ENCODE assay signal across 21 cellular contexts in genomic region chr1:26291939-26292338, GRCh38. TPM values are rescaled to one million over a fixed set of nuclear protein-coding genes. Genes with fewer than 3 reads are reported as not detected.
DNase-seq lines count a peak whose midpoint lies in the region; ATAC-seq and TF ChIP-seq lines count a peak whose summit lies in the region.
"Had no signal": no experiment of that assay in that cellular context is flagged by ENCODE, and none has a peak within 500 bp of the region (broad histone marks: within the 10 kb centered on the region; RNA-seq: fewer than 3 reads in every experiment).

No MANE protein-coding gene starts in this region.

- no peaks in the 10 kb centered on the region for H3F3A ChIP-seq in neural progenitor cell (ENCODE audit: low read depth)

- peak overlapping the region; percentile 86 for H3K27ac Mint-ChIP-seq in T-helper 1 cell treated with Interleukin-12 subunit alpha and Interleukin-12 subunit beta and Interleukin-4 antibody, amounts not matched to agents 30 μg/mL and 1 μg/mL, for 36 hours
- H3K27ac Mint-ChIP-seq in activated naive CD8-positive, alpha-beta T cell treated with anti-CD3 and anti-CD28 coated beads for 36 hours, result peak overlapping the region; percentile 97
- peak overlapping the region; percentile 94 for H3K27ac Mint-ChIP-seq in neural progenitor cell

- peaks cover 28% of the 10 kb centered on the region for H3K36me3 Mint-ChIP-seq in T-helper 1 cell treated with Interleukin-12 subunit alpha and Interleukin-12 subunit beta and Interleukin-4 antibody, amounts not matched to agents 30 μg/mL and 1 μg/mL, for 36 hours (ENCODE audit: low read depth)
- peaks cover 24% of the 10 kb centered on the region for H3K36me3 Mint-ChIP-seq in activated naive CD8-positive, alpha-beta T cell treated with anti-CD3 and anti-CD28 coated beads for 36 hours
- peaks cover 9% of the 10 kb centered on the region for H3K36me3 Mint-ChIP-seq in neural progenitor cell

- H4K20me1 ChIP-seq in neural progenitor cell (ENCODE audit: low read depth), result no peaks in the 10 kb centered on the region

- H3K9me3 Mint-ChIP-seq in T-helper 1 cell treated with Interleukin-12 subunit alpha and Interleukin-12 subunit beta and Interleukin-4 antibody, amounts not matched to agents 30 μg/mL and 1 μg/mL, for 36 hours, result no peaks in the 10 kb centered on the region
- H3K9me3 Mint-ChIP-seq in activated naive CD8-positive, alpha-beta T cell treated with anti-CD3 and anti-CD28 coated beads for 36 hours, result no peaks in the 10 kb centered on the region
- H3K9me3 Mint-ChIP-seq in neural progenitor cell, result no peaks in the 10 kb centered on the region

- DNase-seq in T-helper 1 cell, result no peak
- DNase-seq in activated naive CD8-positive, alpha-beta T cell treated with anti-CD3 and anti-CD28 coated beads for 36 hours, result no peak
- DNase-seq in neural progenitor cell (ENCODE audit: low spot score), result no peak
- DNase-seq in NAMALWA (ENCODE audit: low spot score), result no peak
- no peak for DNase-seq in KG1 (lab: John Stamatoyannopoulos, UW)
- DNase-seq: activated CD4-positive, CD25-positive, alpha-beta regulatory T cell treated with anti-CD3 and anti-CD28 coated beads, Interleukin-2, amount 50 U/mL, for 72 hours; dermis blood vessel endothelial cell; glutamatergic neuron; NCI-H1048; NCI-H82; occipital lobe; sigmoid colon; stimulated activated CD4-positive, alpha-beta T cell treated with anti-CD3 and anti-CD28 coated beads, Interleukin-4, amount 100 ng/mL, for 1 hour; stimulated activated CD8-positive, alpha-beta memory T cell treated with anti-CD3 and anti-CD28 coated beads, Interleukin-4, amount 100 ng/mL, for 48 hours; transverse colon had no signal

- H3K27me3 ChIP-seq in neural progenitor cell, result no peaks in the 10 kb centered on the region
- H3K27me3 ChIP-seq: sigmoid colon, transverse colon had no signal

- peaks cover 22% of the 10 kb centered on the region for H3K4me1 ChIP-seq in neural progenitor cell

- H3K4me2 ChIP-seq in neural progenitor cell, result no peak overlapping the region

- H3K36me3 ChIP-seq in KOPT-K1 (ENCODE audit: insufficient read depth, low read length) (no peaks in the 10 kb centered on the region), neural progenitor cell (no peaks in the 10 kb centered on the region)
- H3K36me3 ChIP-seq: sigmoid colon, transverse colon had no signal

- no peak overlapping the region for H3K9ac ChIP-seq in neural progenitor cell

- no peaks in the 10 kb centered on the region for H3K27me3 Mint-ChIP-seq in T-helper 1 cell treated with Interleukin-12 subunit alpha and Interleukin-12 subunit beta and Interleukin-4 antibody, amounts not matched to agents 30 μg/mL and 1 μg/mL, for 36 hours (ENCODE audit: low read depth)
- no peaks in the 10 kb centered on the region for H3K27me3 Mint-ChIP-seq in activated naive CD8-positive, alpha-beta T cell treated with anti-CD3 and anti-CD28 coated beads for 36 hours
- H3K27me3 Mint-ChIP-seq in neural progenitor cell (ENCODE audit: insufficient read depth, low read depth), result peaks cover 12% of the 10 kb centered on the region

- no peaks in the 10 kb centered on the region for H3K9me3 ChIP-seq in KOPT-K1 (ENCODE audit: insufficient read depth, low read length, poor library complexity, severe bottlenecking)
- H3K9me3 ChIP-seq in neural progenitor cell (ENCODE audit: low read depth), result no peaks in the 10 kb centered on the region
- H3K9me3 ChIP-seq: sigmoid colon, transverse colon had no signal

- no peak overlapping the region for H2AFZ ChIP-seq in neural progenitor cell (replicated peaks)

- peaks cover 45% of the 10 kb centered on the region for H3K4me1 Mint-ChIP-seq in T-helper 1 cell treated with Interleukin-12 subunit alpha and Interleukin-12 subunit beta and Interleukin-4 antibody, amounts not matched to agents 30 μg/mL and 1 μg/mL, for 36 hours (ENCODE audit: low read depth)
- peaks cover 56% of the 10 kb centered on the region for H3K4me1 Mint-ChIP-seq in activated naive CD8-positive, alpha-beta T cell treated with anti-CD3 and anti-CD28 coated beads for 36 hours
- H3K4me1 Mint-ChIP-seq in neural progenitor cell, result peaks cover 52% of the 10 kb centered on the region

- no peak for ATAC-seq in HG03354 (IDR thresholded peaks at IDR 0.05; ENCODE audit: poor library complexity, severe bottlenecking, unreplicated experiment)
- ATAC-seq: esophagus mucosa had no signal

- H3K79me2 ChIP-seq in neural progenitor cell (ENCODE audit: low read depth), result no peaks in the 10 kb centered on the region

- no peak for TF ChIP-seq CTCF in neural progenitor cell (IDR thresholded peaks at IDR 0.05)

- H3K4me3 Mint-ChIP-seq in T-helper 1 cell treated with Interleukin-12 subunit alpha and Interleukin-12 subunit beta and Interleukin-4 antibody, amounts not matched to agents 30 μg/mL and 1 μg/mL, for 36 hours, result no peak overlapping the region
- no peak overlapping the region for H3K4me3 Mint-ChIP-seq in activated naive CD8-positive, alpha-beta T cell treated with anti-CD3 and anti-CD28 coated beads for 36 hours
- no peak overlapping the region for H3K4me3 Mint-ChIP-seq in neural progenitor cell

- H3K4me3 ChIP-seq in neural progenitor cell, result no peak overlapping the region
- H3K4me3 ChIP-seq: sigmoid colon, transverse colon had no signal

- H3K27ac ChIP-seq in KOPT-K1 (ENCODE audit: low read depth, low read length, poor library complexity, severe bottlenecking) (peak overlapping the region; percentile 99), neural progenitor cell (no peak overlapping the region)
- H3K27ac ChIP-seq: 22Rv1 had no signal

RNA-seq across cellular contexts. Expression of gene SH3BGRL3, which starts 12.1 kb away (rescaled TPM):
- 100 to 1,000 TPM; 292 to 295 TPM for total RNA-seq in activated naive CD8-positive, alpha-beta T cell treated with anti-CD3 and anti-CD28 coated beads for 36 hours
- 15.6 and 41.9 TPM in 2 replicates for total RNA-seq in neural progenitor cell (ENCODE audit: low replicate concordance)

RNA-seq across cellular contexts. Expression of gene UBXN11, which starts 14.5 kb away (rescaled TPM):
- 10 to 100 TPM; 30.5 to 31.7 TPM for total RNA-seq in activated naive CD8-positive, alpha-beta T cell treated with anti-CD3 and anti-CD28 coated beads for 36 hours
- total RNA-seq in neural progenitor cell (ENCODE audit: low replicate concordance), result 5.9 and 10.2 TPM in 2 replicates

RNA-seq across cellular contexts. Expression of gene CD52, which starts 25.8 kb away (rescaled TPM):
- 100 to 1,000 TPM; 263 to 278 TPM for total RNA-seq in activated naive CD8-positive, alpha-beta T cell treated with anti-CD3 and anti-CD28 coated beads for 36 hours
- total RNA-seq in neural progenitor cell (ENCODE audit: low replicate concordance), result 2.5 and 7.3 TPM in 2 replicates
- total RNA-seq: dermis blood vessel endothelial cell, RPMI7951 had no signal

RNA-seq across cellular contexts. Expression of gene CEP85, which starts 57.9 kb away (rescaled TPM):
- 10 to 100 TPM; 28.1 to 29.6 TPM for total RNA-seq in activated naive CD8-positive, alpha-beta T cell treated with anti-CD3 and anti-CD28 coated beads for 36 hours
- total RNA-seq in neural progenitor cell (ENCODE audit: low replicate concordance), result 41.4 and 54.1 TPM in 2 replicates

Comparison
In these comparisons a context has a peak if more than half of its experiments do, and no peak if none do; other contexts are left out.
1. RNA of gene CD52, which starts 25.8 kb away (total RNA-seq): 263 to 278 TPM in activated naive CD8-positive, alpha-beta T cell treated with anti-CD3 and anti-CD28 coated beads for 36 hours; 2.5 to 7.3 TPM in neural progenitor cell; every median in the first group is over 10 times any median in the second.
2. Peak in every context shown above with its lines, with median percentiles within 50 percentile points of each other: H3K27ac Mint-ChIP-seq.